In the genomic region with DNA sequence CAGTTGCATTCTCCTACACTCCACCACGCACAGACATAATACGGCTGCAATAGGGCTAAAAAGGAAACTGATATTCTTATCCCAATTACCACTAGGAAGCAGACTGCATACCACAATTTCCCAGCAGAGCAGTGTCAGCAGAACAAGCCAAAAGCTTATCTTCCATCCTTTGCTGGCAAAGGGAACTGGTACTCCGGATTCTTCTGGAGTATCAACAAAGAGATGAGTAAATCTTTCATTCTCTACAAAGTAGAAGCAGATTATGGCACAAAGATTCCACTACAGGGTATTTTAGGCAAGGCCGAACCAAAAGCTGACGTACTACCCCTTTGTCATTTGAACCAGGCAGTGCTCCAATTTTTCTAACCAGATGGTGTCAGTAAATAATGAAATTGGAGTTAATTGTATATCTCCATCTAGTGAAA, we compare ENCODE assay signal across 15 cellular contexts. TPM values are rescaled to one million over a fixed set of nuclear protein-coding genes. Genes with fewer than 3 reads are reported as not detected.
A peak's percentile ranks its signal among the peaks of the same experiment; 100 is the strongest.
DNase-seq lines count a peak whose midpoint lies in the region; ATAC-seq and TF ChIP-seq lines count a peak whose summit lies in the region.
"Had no signal": no experiment of that assay in that cellular context is flagged by ENCODE, and none has a peak within 500 bp of the region (broad histone marks: within the 10 kb centered on the region; RNA-seq: fewer than 3 reads in every experiment).

No MANE protein-coding gene starts in this region.

- no peak for DNase-seq in Right ventricle myocardium inferior (ENCODE audit: missing footprints)
- no peak for DNase-seq in cardiac septum (ENCODE audit: low spot score)
- no peak for DNase-seq in glutamatergic neuron
- DNase-seq in testis: peak; percentile 15
- DNase-seq in GM10266 (ENCODE audit: extremely low spot score): no peak
- DNase-seq in HK-2 (ENCODE audit: unreplicated experiment): no peak
- DNase-seq: cortex of kidney, esophagus squamous epithelium, MV-4-11, retina had no signal

- no peak overlapping the region for H3K4me3 ChIP-seq in testis
- H3K4me3 ChIP-seq: esophagus squamous epithelium, thoracic aorta had no signal

- H3K27me3 ChIP-seq in testis: no peaks in the 10 kb centered on the region
- H3K27me3 ChIP-seq: esophagus squamous epithelium had no signal

- no peak for TF ChIP-seq POLR2A in testis (IDR thresholded peaks at IDR 0.05)

- no peaks in the 10 kb centered on the region for H3K36me3 ChIP-seq in testis (ENCODE audit: low read depth, missing control alignments)
- H3K36me3 ChIP-seq: thoracic aorta had no signal

- peaks cover 4% of the 10 kb centered on the region for H3K4me1 ChIP-seq in testis

- H3K4me3 Mint-ChIP-seq in activated T-helper 17 cell treated with anti-CD3 and anti-CD28 coated beads, Interleukin-2, amount 50 U/mL, for 72 hours: peak overlapping the region; percentile 7
- H3K4me3 Mint-ChIP-seq in glutamatergic neuron (ENCODE audit: unreplicated experiment): peak overlapping the region; percentile 20
- H3K4me3 Mint-ChIP-seq: nephron had no signal

- no peaks in the 10 kb centered on the region for H3K9me3 Mint-ChIP-seq in activated T-helper 17 cell treated with anti-CD3 and anti-CD28 coated beads, Interleukin-2, amount 50 U/mL, for 72 hours
- no peaks in the 10 kb centered on the region for H3K9me3 Mint-ChIP-seq in glutamatergic neuron (ENCODE audit: unreplicated experiment)
- H3K9me3 Mint-ChIP-seq: nephron had no signal

- peaks cover 39% of the 10 kb centered on the region for H3K4me1 Mint-ChIP-seq in activated T-helper 17 cell treated with anti-CD3 and anti-CD28 coated beads, Interleukin-2, amount 50 U/mL, for 72 hours
- no peaks in the 10 kb centered on the region for H3K4me1 Mint-ChIP-seq in glutamatergic neuron (ENCODE audit: low read depth, unreplicated experiment)
- H3K4me1 Mint-ChIP-seq: nephron had no signal

- peaks cover 72% of the 10 kb centered on the region for H3K36me3 Mint-ChIP-seq in activated T-helper 17 cell treated with anti-CD3 and anti-CD28 coated beads, Interleukin-2, amount 50 U/mL, for 72 hours (ENCODE audit: low read depth)
- peaks cover 7% of the 10 kb centered on the region for H3K36me3 Mint-ChIP-seq in glutamatergic neuron (ENCODE audit: unreplicated experiment)

- no peaks in the 10 kb centered on the region for H3K9me3 ChIP-seq in testis
- H3K9me3 ChIP-seq: esophagus squamous epithelium, thoracic aorta had no signal

- intact Hi-C loops in Right ventricle myocardium inferior (cut with DNase I) (no loop called here), cardiac septum (cut with DNase I) (no loop called here), testis (cut with DNase I; ENCODE audit: low total_unique reads) (no loop called here)

- peak; percentile 80 for ATAC-seq in Right ventricle myocardium inferior
- ATAC-seq in activated T-helper 17 cell treated with anti-CD3 and anti-CD28 coated beads, Interleukin-2, amount 50 U/mL, for 72 hours (replicated peaks): no peak
- ATAC-seq in HG03520 (IDR thresholded peaks at IDR 0.05; ENCODE audit: unreplicated experiment): no peak

- TF ChIP-seq CTCF in glutamatergic neuron (IDR thresholded peaks at IDR 0.05; ENCODE audit: partially characterized antibody, unreplicated experiment) (no peak), testis (IDR thresholded peaks at IDR 0.05) (no peak), GM10266 (IDR thresholded peaks at IDR 0.05; ENCODE audit: control insufficient read depth, insufficient read depth, low read depth, missing control alignments) (no peak)

- no peaks in the 10 kb centered on the region for H3K27me3 Mint-ChIP-seq in activated T-helper 17 cell treated with anti-CD3 and anti-CD28 coated beads, Interleukin-2, amount 50 U/mL, for 72 hours
- peaks cover 3% of the 10 kb centered on the region for H3K27me3 Mint-ChIP-seq in glutamatergic neuron (ENCODE audit: unreplicated experiment)

- WGBS in testis, 2 donors: 25 to 30% methylated on average over 5 of the region's 5 CpGs

- no peak overlapping the region for H3K27ac Mint-ChIP-seq in activated T-helper 17 cell treated with anti-CD3 and anti-CD28 coated beads, Interleukin-2, amount 50 U/mL, for 72 hours
- H3K27ac Mint-ChIP-seq in glutamatergic neuron (ENCODE audit: unreplicated experiment): no peak overlapping the region
- H3K27ac Mint-ChIP-seq: nephron had no signal

- H3K27ac ChIP-seq in testis: no peak overlapping the region

RNA-seq across cellular contexts. Expression of a gene that starts 56.5 kb away (rescaled TPM):
- total RNA-seq in Right ventricle myocardium inferior (8.8 TPM), cardiac septum (not detected), glutamatergic neuron (ENCODE audit: unreplicated experiment) (28.1 TPM), testis (10 to 100 TPM; 55.8 to 58.5 TPM)
- 10 to 100 TPM; 23.1 to 46.2 TPM for total RNA-seq in activated T-helper 17 cell treated with anti-CD3 and anti-CD28 coated beads, Interleukin-2, amount 50 U/mL, for 72 hours
- 6.7 TPM for polyA plus RNA-seq in testis (ENCODE audit: insufficient read depth, low read depth, low replicate concordance)
- total RNA-seq: SK-MEL-5 had no signal
